9 cellular contexts compared by ENCODE assay signal in the genomic region with DNA sequence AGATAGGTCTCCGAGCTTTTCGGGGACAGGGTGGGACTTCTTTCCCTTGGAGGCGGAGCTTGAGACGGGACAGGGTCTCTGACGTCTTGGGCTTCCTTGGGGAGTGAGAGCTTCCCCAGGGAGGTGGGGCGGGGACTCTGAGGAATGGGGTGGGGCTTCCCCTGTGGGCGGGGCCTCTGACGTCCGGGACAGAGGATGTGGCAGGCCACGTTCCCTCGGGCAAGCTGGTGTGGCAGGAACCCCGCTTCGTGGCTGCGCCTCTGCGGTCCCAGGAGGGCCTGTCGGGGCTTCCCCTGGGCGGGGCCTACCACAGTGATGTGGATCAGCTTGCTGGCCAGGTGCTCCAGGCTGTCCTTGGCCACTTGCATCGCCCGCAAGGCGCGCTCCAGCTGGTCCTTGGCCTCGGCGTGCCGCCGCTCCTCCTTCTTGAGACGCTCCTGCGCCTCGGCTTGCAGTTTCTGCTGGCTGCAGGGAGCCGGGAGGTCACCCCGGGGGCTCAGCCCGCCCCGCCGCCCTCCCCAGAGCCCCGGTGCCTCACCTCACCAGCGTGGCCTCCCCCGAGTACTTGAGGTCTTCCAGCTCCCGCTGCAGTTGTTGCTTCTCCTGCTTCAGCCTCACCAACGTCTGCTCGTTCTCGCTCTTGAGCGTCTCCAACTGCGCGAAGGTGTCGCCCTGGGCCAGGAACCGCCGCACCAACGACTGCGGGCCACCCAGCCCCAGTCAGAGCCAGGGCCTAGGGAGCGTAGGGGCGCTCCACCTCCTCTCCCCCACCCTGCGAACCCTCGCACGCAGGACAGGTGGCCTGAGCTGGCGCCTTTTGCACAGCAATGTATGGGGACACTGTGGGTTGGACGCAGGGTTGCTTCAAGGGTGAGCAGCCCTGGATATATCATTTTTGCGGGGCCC. TPM values are rescaled to one million over a fixed set of nuclear protein-coding genes. Genes with fewer than 3 reads are reported as not detected.
DNase-seq lines count a peak whose midpoint lies in the region; ATAC-seq and TF ChIP-seq lines count a peak whose summit lies in the region.
"Had no signal": no experiment of that assay in that cellular context is flagged by ENCODE, and none has a peak within 500 bp of the region (broad histone marks: within the 10 kb centered on the region; RNA-seq: fewer than 3 reads in every experiment).

No MANE protein-coding gene starts in this region.

- H3K4me3 ChIP-seq in SK-N-MC (peak overlapping the region; percentile 49; the same call in 1 of the 2 replicates), right atrium auricular region (peak overlapping the region; percentile 22 to 49), skeletal muscle cell (ENCODE audit: low read depth, low read length) (peak overlapping the region; percentile 15)

- peaks cover 6 to 7% of the 10 kb centered on the region in 2 donors for H3K27me3 ChIP-seq in right atrium auricular region

- ATAC-seq in HG02588 (IDR thresholded peaks at IDR 0.05; ENCODE audit: unreplicated experiment) (peak; percentile 53), HG03442 (IDR thresholded peaks at IDR 0.05; ENCODE audit: unreplicated experiment) (no peak)

- no peak overlapping the region for H3K27ac Mint-ChIP-seq in activated naive CD8-positive, alpha-beta T cell

- H3K4me3 Mint-ChIP-seq in activated naive CD8-positive, alpha-beta T cell = peak overlapping the region; percentile 75

- no peaks in the 10 kb centered on the region for H3K36me3 Mint-ChIP-seq in activated naive CD8-positive, alpha-beta T cell

- H3K27me3 Mint-ChIP-seq in activated naive CD8-positive, alpha-beta T cell = peaks cover 18% of the 10 kb centered on the region

- peak; percentile 85 for DNase-seq in DMS53 (lab: John Stamatoyannopoulos, UW)
- DNase-seq in SK-N-MC (ENCODE audit: low read depth, low spot score) = no peak
- peak; percentile 93 for DNase-seq in right atrium auricular region (ENCODE audit: low spot score)
- no peak for DNase-seq in skeletal muscle cell (ENCODE audit: low read depth)
- DNase-seq in midbrain (lab: John Stamatoyannopoulos, UW) = no peak

- no peaks in the 10 kb centered on the region for H3K36me3 ChIP-seq in SK-N-MC (ENCODE audit: insufficient read depth, low read length)
- no peaks in the 10 kb centered on the region for H3K36me3 ChIP-seq in right atrium auricular region

- H3K9me3 ChIP-seq in SK-N-MC (ENCODE audit: low read depth, low read length) (no peaks in the 10 kb centered on the region), right atrium auricular region (no peaks in the 10 kb centered on the region)

- H3K9ac ChIP-seq in SK-N-MC (ENCODE audit: insufficient read length) = no peak overlapping the region

- no peaks in the 10 kb centered on the region for H3K9me3 Mint-ChIP-seq in activated naive CD8-positive, alpha-beta T cell (ENCODE audit: low read depth)

- H3K27ac ChIP-seq in SK-N-MC (no peak overlapping the region), right atrium auricular region (peak overlapping the region; percentile 76 to 83)

- H3K4me1 Mint-ChIP-seq in activated naive CD8-positive, alpha-beta T cell (ENCODE audit: low read depth) = peaks cover 40% of the 10 kb centered on the region

- TF ChIP-seq CTCF in right atrium auricular region (IDR thresholded peaks at IDR 0.05) = no peak

- H3K4me1 ChIP-seq in right atrium auricular region = peaks cover 0 to 54% of the 10 kb centered on the region in 2 donors

RNA-seq across cellular contexts. Expression of gene RGL3, which starts 3.3 kb away (rescaled TPM):
- total RNA-seq in right atrium auricular region = 1 to 10 TPM; 7.4 to 8.4 TPM
- total RNA-seq: HT1080 had no signal

RNA-seq across cellular contexts. Expression of gene ODAD3, which starts 12.5 kb away (rescaled TPM):
- total RNA-seq in right atrium auricular region = under 1 TPM; 0.22 to 0.59 TPM

RNA-seq across cellular contexts. Expression of gene PRKCSH, which starts 13.0 kb away (rescaled TPM):
- 10 to 100 TPM; 78.0 to 82.8 TPM for total RNA-seq in right atrium auricular region

RNA-seq across cellular contexts. Expression of gene EPOR, which starts 38.3 kb away (rescaled TPM):
- 1 to 10 TPM; 5.9 to 10.0 TPM for total RNA-seq in right atrium auricular region

RNA-seq across cellular contexts. Expression of gene SWSAP1, which starts 48.0 kb away (rescaled TPM):
- 1 to 10 TPM in 1 of 2 donors, under 1 TPM in 1; 0.44 to 1.5 TPM for total RNA-seq in right atrium auricular region

Comparison
In these comparisons a context has a peak if more than half of its experiments do, and no peak if none do; other contexts are left out.
1. DNase-seq: peak in DMS53 (single experiment) and right atrium auricular region (single experiment); none in SK-N-MC (single experiment), skeletal muscle cell (single experiment) and midbrain (single experiment).
2. Peak in every context shown above with its lines, with median percentiles within 50 percentile points of each other: H3K4me3 ChIP-seq.